Comparison of ENCODE assay signal across 8 cellular contexts in the genomic region with DNA sequence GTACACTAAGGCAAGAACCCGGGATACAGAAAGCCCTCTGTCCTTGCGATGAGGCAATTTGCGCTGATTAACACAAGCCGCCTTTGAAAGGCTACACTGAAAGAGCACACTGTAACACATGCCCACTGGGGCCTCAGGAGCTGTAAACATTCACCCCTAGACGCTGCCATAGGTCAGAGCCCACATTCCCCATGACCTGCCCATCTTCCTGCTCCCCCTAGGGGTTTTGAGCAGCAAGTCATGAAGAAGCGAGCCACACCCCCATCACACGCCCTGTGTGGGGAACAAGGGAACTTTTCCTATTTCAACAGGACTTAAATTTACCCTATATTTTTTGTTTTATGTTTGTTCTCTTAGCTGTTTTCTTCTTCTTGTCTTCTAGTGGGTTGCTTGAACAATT. TPM values are rescaled to one million over a fixed set of nuclear protein-coding genes. Genes with fewer than 3 reads are reported as not detected.
DNase-seq lines count a peak whose midpoint lies in the region; ATAC-seq, FAIRE-seq and TF ChIP-seq lines count a peak whose summit lies in the region.

No MANE protein-coding gene starts in this region.

- no peak overlapping the region for H3K4me2 ChIP-seq in K562 (ENCODE audit: insufficient read depth, low read length)

- no peaks in the 10 kb centered on the region for H3K79me2 ChIP-seq in K562 (ENCODE audit: control insufficient read depth, insufficient read depth, low read length)

- no peak for TF ChIP-seq RAD21 in K562 (CRISPR knock-in tag; conservative IDR thresholded peaks at IDR 0.05 in 1 of 2, IDR thresholded peaks at IDR 0.05 in 1 of 2)

- no peak overlapping the region for H3K9ac ChIP-seq in K562 (ENCODE audit: insufficient read depth in 1 of 2, low read depth in 2 of 2, low read length in 2 of 2)

- intact Hi-C loops in K562 (cut with micrococcal nuclease) = no loop called here

- H3K27ac ChIP-seq in K562 (ENCODE audit: extremely low read depth, low read depth, low read length) = no peak overlapping the region

- POLR2A ChIA-PET in K562 (lab: Yijun Ruan, JAX) = no interaction called here

- H3K9me1 ChIP-seq in K562 (ENCODE audit: control insufficient read depth, insufficient read depth, low read length) = no peaks in the 10 kb centered on the region

- no peaks in the 10 kb centered on the region for H4K20me1 ChIP-seq in K562 (replicated peaks; ENCODE audit: control insufficient read depth, insufficient read depth, low read length)

- no TSS peak for BruUV-seq in K562 (replicated peaks; lab: Mats Ljungman, UMichigan)

- in situ Hi-C loops in K562 (cut with MboI) = no loop called here

- CTCF ChIA-PET in K562 (lab: Yijun Ruan, JAX; ENCODE audit: low intra/inter-chr PET ratio) = no interaction called here

- peak; percentile 98 for ATAC-seq in GM19351 (IDR thresholded peaks at IDR 0.05; ENCODE audit: unreplicated experiment)
- ATAC-seq in HG03196 (IDR thresholded peaks at IDR 0.05; ENCODE audit: unreplicated experiment) = peak; percentile 80
- peak; percentile 92 for ATAC-seq in K562

- H3K4me3 ChIP-seq in K562 = no peak overlapping the region

- TF ChIP-seq CTCF in K562 (IDR thresholded peaks at IDR 0.05 in 2 of 3, conservative IDR thresholded peaks at IDR 0.05 in 1 of 3; ENCODE audit: insufficient read depth in 2 of 3, low read depth in 1 of 3, low read length in 3 of 3) = peak; percentile 18 to 50 (median 39); a peak in 4 of 6 replicates

- no peak for TF ChIP-seq EP300 in K562 (IDR thresholded peaks at IDR 0.05; ENCODE audit: low read length)

- no peak for TF ChIP-seq POLR2A in K562 (conservative IDR thresholded peaks at IDR 0.05)

- no peaks in the 10 kb centered on the region for H3K9me3 ChIP-seq in K562 (replicated peaks; ENCODE audit: control insufficient read depth, insufficient read depth, low read depth, low read length)

- no peak for FAIRE-seq in K562 (lab: Jason Lieb, UNC)

- no peaks in the 10 kb centered on the region for H3K4me1 ChIP-seq in K562 (replicated peaks in 1 of 2; ENCODE audit: control insufficient read depth in 2 of 2, insufficient read depth in 2 of 2, low read length in 2 of 2)

- no peaks in the 10 kb centered on the region for H3K27me3 ChIP-seq in K562 (ENCODE audit: control insufficient read depth in 2 of 2, insufficient read depth in 2 of 2, low read length in 2 of 2)

- WGBS in K562 (ENCODE audit: insufficient coverage, low coverage, missing lambda C conversion rate) = 0% methylated on average over 7 of the region's 7 CpGs

- no peaks in the 10 kb centered on the region for H3K36me3 ChIP-seq in K562 (ENCODE audit: control insufficient read depth, insufficient read depth, low read length)

- DNase-seq in EL (peak; percentile 15), K562 (ENCODE audit: extremely low read depth in 1 of 4, low spot score in 3 of 4) (peak in 2 of 4 experiments; percentile 24 to 30), mesenteric fat pad (ENCODE audit: low spot score) (no peak), GOT3 (lab: John Stamatoyannopoulos, UW) (no peak), NCI-H1694 (lab: John Stamatoyannopoulos, UW) (no peak), glomerular visceral epithelial cell (ENCODE audit: extremely low spot score) (no peak)

- H2AFZ ChIP-seq in K562 (ENCODE audit: low read depth, low read length) = no peak overlapping the region

TF ChIP-seq in K562, 482 proteins besides CTCF, POLR2A, EP300 and RAD21 (continues in another document):
- TF ChIP-seq, protein P1, sequence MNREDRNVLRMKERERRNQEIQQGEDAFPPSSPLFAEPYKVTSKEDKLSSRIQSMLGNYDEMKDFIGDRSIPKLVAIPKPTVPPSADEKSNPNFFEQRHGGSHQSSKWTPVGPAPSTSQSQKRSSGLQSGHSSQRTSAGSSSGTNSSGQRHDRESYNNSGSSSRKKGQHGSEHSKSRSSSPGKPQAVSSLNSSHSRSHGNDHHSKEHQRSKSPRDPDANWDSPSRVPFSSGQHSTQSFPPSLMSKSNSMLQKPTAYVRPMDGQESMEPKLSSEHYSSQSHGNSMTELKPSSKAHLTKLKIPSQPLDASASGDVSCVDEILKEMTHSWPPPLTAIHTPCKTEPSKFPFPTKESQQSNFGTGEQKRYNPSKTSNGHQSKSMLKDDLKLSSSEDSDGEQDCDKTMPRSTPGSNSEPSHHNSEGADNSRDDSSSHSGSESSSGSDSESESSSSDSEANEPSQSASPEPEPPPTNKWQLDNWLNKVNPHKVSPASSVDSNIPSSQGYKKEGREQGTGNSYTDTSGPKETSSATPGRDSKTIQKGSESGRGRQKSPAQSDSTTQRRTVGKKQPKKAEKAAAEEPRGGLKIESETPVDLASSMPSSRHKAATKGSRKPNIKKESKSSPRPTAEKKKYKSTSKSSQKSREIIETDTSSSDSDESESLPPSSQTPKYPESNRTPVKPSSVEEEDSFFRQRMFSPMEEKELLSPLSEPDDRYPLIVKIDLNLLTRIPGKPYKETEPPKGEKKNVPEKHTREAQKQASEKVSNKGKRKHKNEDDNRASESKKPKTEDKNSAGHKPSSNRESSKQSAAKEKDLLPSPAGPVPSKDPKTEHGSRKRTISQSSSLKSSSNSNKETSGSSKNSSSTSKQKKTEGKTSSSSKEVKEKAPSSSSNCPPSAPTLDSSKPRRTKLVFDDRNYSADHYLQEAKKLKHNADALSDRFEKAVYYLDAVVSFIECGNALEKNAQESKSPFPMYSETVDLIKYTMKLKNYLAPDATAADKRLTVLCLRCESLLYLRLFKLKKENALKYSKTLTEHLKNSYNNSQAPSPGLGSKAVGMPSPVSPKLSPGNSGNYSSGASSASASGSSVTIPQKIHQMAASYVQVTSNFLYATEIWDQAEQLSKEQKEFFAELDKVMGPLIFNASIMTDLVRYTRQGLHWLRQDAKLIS (CRISPR knock-in tag; IDR thresholded peaks at IDR 0.05) = no peak
- TF ChIP-seq, protein P2, sequence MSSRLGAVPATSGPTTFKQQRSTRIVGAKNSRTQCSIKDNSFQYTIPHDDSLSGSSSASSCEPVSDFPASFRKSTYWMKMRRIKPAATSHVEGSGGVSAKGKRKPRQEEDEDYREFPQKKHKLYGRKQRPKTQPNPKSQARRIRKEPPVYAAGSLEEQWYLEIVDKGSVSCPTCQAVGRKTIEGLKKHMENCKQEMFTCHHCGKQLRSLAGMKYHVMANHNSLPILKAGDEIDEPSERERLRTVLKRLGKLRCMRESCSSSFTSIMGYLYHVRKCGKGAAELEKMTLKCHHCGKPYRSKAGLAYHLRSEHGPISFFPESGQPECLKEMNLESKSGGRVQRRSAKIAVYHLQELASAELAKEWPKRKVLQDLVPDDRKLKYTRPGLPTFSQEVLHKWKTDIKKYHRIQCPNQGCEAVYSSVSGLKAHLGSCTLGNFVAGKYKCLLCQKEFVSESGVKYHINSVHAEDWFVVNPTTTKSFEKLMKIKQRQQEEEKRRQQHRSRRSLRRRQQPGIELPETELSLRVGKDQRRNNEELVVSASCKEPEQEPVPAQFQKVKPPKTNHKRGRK (tag; IDR thresholded peaks at IDR 0.05) = no peak
- TF ChIP-seq ZNF263 (CRISPR knock-in tag; IDR thresholded peaks at IDR 0.05; ENCODE audit: borderline replicate concordance) (no peak), ZNF507 (tag; conservative IDR thresholded peaks at IDR 0.05) (no peak), MYBL2 (IDR thresholded peaks at IDR 0.05; ENCODE audit: low read depth) (no peak), MYBL2 (CRISPR knock-in tag; IDR thresholded peaks at IDR 0.05; ENCODE audit: borderline replicate concordance) (no peak), ZNF23 (CRISPR knock-in tag; IDR thresholded peaks at IDR 0.05) (no peak), RBM15 (IDR thresholded peaks at IDR 0.05; ENCODE audit: insufficient read depth, low read length) (no peak)
- TF ChIP-seq, protein P3, sequence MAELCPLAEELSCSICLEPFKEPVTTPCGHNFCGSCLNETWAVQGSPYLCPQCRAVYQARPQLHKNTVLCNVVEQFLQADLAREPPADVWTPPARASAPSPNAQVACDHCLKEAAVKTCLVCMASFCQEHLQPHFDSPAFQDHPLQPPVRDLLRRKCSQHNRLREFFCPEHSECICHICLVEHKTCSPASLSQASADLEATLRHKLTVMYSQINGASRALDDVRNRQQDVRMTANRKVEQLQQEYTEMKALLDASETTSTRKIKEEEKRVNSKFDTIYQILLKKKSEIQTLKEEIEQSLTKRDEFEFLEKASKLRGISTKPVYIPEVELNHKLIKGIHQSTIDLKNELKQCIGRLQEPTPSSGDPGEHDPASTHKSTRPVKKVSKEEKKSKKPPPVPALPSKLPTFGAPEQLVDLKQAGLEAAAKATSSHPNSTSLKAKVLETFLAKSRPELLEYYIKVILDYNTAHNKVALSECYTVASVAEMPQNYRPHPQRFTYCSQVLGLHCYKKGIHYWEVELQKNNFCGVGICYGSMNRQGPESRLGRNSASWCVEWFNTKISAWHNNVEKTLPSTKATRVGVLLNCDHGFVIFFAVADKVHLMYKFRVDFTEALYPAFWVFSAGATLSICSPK (IDR thresholded peaks at IDR 0.05; ENCODE audit: borderline replicate concordance) = no peak
- TF ChIP-seq, protein P4, sequence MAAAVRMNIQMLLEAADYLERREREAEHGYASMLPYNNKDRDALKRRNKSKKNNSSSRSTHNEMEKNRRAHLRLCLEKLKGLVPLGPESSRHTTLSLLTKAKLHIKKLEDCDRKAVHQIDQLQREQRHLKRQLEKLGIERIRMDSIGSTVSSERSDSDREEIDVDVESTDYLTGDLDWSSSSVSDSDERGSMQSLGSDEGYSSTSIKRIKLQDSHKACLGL (CRISPR knock-in tag; IDR thresholded peaks at IDR 0.05; ENCODE audit: borderline replicate concordance, poor library complexity, severe bottlenecking) = no peak

RNA-seq across cellular contexts. Expression of a gene that starts 47.8 kb away (rescaled TPM):
- not detected in 2 replicates for total RNA-seq in K562 (2011; cell fraction: chromatin; rRNA removed; ENCODE audit: low replicate concordance)
- total RNA-seq in K562 (2011; cell fraction: nucleolus; rRNA removed) = not detected in 2 replicates
- not detected in 2 replicates for total RNA-seq in K562 (2011; cell fraction: nucleoplasm; rRNA removed)
- total RNA-seq in K562 (2014; rRNA removed) (not detected in 2 replicates), K562 (2014; rRNA removed; fragmentation: Illumina TruSeq; extraction: Trizol) (not detected in 2 replicates), K562 (2015; rRNA removed; fragmentation: Illumina TruSeq; extraction: Trizol) (not detected in 2 replicates), K562 (2021) (not detected in 2 replicates), mesenteric fat pad (not detected)
- polyA plus RNA-seq in K562 (2011; rRNA removed) (not detected in 2 replicates), K562 (2014; fragmentation: Illumina TruSeq; extraction: Trizol) (not detected in 2 replicates), K562 (2014; fragmentation: Nextera tagmentation; extraction: Ambion mirVana) (not detected), K562 (2014; rRNA removed) (not detected in 2 replicates)
- polyA plus RNA-seq in K562 (2011; cell fraction: cytosol; rRNA removed) = not detected in 2 replicates
- not detected in 2 replicates for polyA plus RNA-seq in K562 (2011; cell fraction: nucleus; rRNA removed)
- polyA plus RNA-seq in K562 (2012) = not detected in 2 replicates
- polyA minus RNA-seq in K562 (2011; rRNA and poly(A)+ RNA removed) = not detected in 2 replicates
- polyA minus RNA-seq in K562 (2011; cell fraction: cytosol; rRNA and poly(A)+ RNA removed) = not detected in 2 replicates
- polyA minus RNA-seq in K562 (2011; cell fraction: nucleus; rRNA and poly(A)+ RNA removed) = not detected in 2 replicates
